ENCODE assay signal across 22 cellular contexts in the genomic region with DNA sequence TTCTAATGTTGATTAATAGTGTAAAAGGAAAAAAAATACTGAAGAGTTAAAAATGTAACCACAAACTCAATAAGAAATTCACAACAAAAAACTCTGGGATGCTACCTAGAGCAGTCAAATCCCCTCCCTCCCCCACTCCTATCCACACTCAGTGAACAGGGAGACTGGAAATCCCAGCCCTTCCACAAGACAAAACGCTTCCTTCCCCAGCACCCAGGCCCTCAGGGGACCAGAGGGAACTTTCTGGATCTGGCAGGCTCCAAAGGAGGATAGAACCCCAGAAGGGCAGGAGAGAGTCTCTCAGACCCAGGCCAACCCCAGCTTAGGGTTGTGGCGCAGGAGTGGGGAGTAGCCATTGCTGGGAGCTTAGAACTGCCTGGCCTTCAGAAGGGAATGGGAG.
"Had no signal": no experiment of that assay in that cellular context is flagged by ENCODE, and none has a peak within 500 bp of the region (broad histone marks: within the 10 kb centered on the region; RNA-seq: fewer than 3 reads in every experiment).

No MANE protein-coding gene starts in this region.

- H3K27me3 ChIP-seq: right atrium auricular region, tibial artery, vagina had no signal

- H3K9me3 Mint-ChIP-seq: activated CD4-positive, alpha-beta memory T cell treated with anti-CD3 and anti-CD28 coated beads, Interleukin-2, amount 10 ng/mL, durations not matched to agents 7 days and 5 days; activated T-cell treated with anti-CD3 and anti-CD28 coated beads, Interleukin-2, amount 50 U/mL, for 72 hours; brain; central memory CD8-positive, alpha-beta T cell; naive thymus-derived CD8-positive, alpha-beta T cell had no signal

- H3K9me3 ChIP-seq: right atrium auricular region, tibial artery, vagina had no signal

- H3K4me3 Mint-ChIP-seq: activated CD4-positive, alpha-beta memory T cell treated with anti-CD3 and anti-CD28 coated beads, Interleukin-2, amount 10 ng/mL, durations not matched to agents 7 days and 5 days; activated naive CD8-positive, alpha-beta T cell; activated T-cell treated with anti-CD3 and anti-CD28 coated beads, Interleukin-2, amount 50 U/mL, for 72 hours; brain; central memory CD8-positive, alpha-beta T cell; naive thymus-derived CD8-positive, alpha-beta T cell had no signal

- DNase-seq: activated CD4-positive, alpha-beta memory T cell treated with anti-CD3 and anti-CD28 coated beads, Interleukin-2, amount 10 ng/mL, durations not matched to agents 7 days and 5 days; activated CD4-positive, alpha-beta T cell treated with anti-CD3 and anti-CD28 coated beads for 4 hours; activated gamma-delta T cell; activated T-cell treated with anti-CD3 and anti-CD28 coated beads, Interleukin-2, amount 50 U/mL, for 72 hours; amniotic stem cell; cortex of kidney; effector CD4-positive, alpha-beta T cell; foreskin fibroblast; glutamatergic neuron; mammary epithelial cell; naive thymus-derived CD8-positive, alpha-beta T cell; stimulated activated CD4-positive, alpha-beta T cell treated with anti-CD3 and anti-CD28 coated beads, Interleukin-4, amount 100 ng/mL, for 24 hours; stimulated activated naive CD4-positive, alpha-beta T cell; T-helper 1 cell; tibial artery had no signal

- H3K27me3 Mint-ChIP-seq: activated CD4-positive, alpha-beta memory T cell treated with anti-CD3 and anti-CD28 coated beads, Interleukin-2, amount 10 ng/mL, durations not matched to agents 7 days and 5 days; activated naive CD8-positive, alpha-beta T cell; brain; central memory CD8-positive, alpha-beta T cell; naive thymus-derived CD8-positive, alpha-beta T cell; progenitor cell of endocrine pancreas had no signal

- H3K4me1 ChIP-seq: tibial artery had no signal

- H3K27ac Mint-ChIP-seq: activated CD4-positive, alpha-beta memory T cell treated with anti-CD3 and anti-CD28 coated beads, Interleukin-2, amount 10 ng/mL, durations not matched to agents 7 days and 5 days; activated naive CD8-positive, alpha-beta T cell; activated T-cell treated with anti-CD3 and anti-CD28 coated beads, Interleukin-2, amount 50 U/mL, for 72 hours; progenitor cell of endocrine pancreas had no signal

- H3K27ac ChIP-seq: right atrium auricular region, tibial artery, vagina had no signal

- H3K4me3 ChIP-seq: right atrium auricular region, skin epidermis, tibial artery, vagina had no signal
